Comparison of ENCODE assay signal across 8 cellular contexts in the genomic region with DNA sequence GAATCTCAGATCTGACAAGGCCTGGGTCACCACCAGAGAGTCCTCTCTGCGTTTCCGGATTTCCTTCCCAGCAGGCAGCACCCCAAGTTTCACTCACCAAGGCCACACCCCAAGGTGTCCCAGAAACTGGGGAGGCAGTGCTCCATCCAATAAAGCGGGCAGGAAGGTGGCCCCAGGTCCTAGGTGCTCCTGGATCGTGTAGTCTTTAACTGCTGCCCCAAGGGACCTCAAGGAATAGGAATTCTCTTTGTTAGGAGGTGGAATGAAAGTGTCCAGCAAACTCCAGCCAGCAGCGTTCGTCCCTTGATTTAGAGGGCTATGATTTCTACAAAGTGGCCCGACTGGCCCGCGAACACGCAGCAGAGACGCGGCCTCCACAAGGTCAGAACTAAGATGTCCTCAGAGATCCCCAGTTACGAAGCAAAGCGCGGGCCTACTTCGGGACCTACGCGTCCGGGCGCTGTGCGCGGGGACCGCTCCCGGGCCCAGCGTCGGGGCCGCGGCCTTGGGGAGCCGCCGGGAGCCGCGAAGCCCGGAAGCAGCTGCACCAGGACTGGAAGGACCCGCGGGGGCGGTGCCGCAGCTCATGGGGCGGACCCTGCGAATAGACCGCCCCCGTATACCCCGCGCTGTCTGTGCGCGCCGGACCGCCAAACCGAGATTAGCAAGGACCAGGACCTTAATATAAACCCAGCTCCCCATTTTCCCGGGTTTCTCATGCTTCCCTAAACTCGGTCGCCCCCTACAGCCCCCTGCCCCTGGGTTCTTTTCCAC. TPM values are rescaled to one million over a fixed set of nuclear protein-coding genes. Genes with fewer than 3 reads are reported as not detected.
DNase-seq lines count a peak whose midpoint lies in the region; ATAC-seq and FAIRE-seq lines count a peak whose summit lies in the region.

A gene with protein sequence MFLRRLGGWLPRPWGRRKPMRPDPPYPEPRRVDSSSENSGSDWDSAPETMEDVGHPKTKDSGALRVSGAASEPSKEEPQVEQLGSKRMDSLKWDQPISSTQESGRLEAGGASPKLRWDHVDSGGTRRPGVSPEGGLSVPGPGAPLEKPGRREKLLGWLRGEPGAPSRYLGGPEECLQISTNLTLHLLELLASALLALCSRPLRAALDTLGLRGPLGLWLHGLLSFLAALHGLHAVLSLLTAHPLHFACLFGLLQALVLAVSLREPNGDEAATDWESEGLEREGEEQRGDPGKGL (minus strand): TSS at position 555 of the 774 bp plus-strand sequence. CDS start 831 bp downstream, outside the sequence.

- no peaks in the 10 kb centered on the region for H3K9me3 ChIP-seq in NT2/D1 (ENCODE audit: insufficient read depth, low read length)
- H3K9me3 ChIP-seq in mesodermal cell (ENCODE audit: control insufficient read depth, low read length) = no peaks in the 10 kb centered on the region

- peak; percentile 96 for DNase-seq in 8988T
- DNase-seq in HTR-8/SVneo (ENCODE audit: insufficient read length, low spot score) = peak; percentile 85
- DNase-seq in NT2/D1 (ENCODE audit: low read depth, low spot score) = peak; percentile 68
- peak; percentile 40 for DNase-seq in activated CD8-positive, alpha-beta memory T cell treated with anti-CD3 and anti-CD28 coated beads, Interleukin-2, amount 50 U/mL, for 1 hour (ENCODE audit: extremely low read depth)
- DNase-seq in stimulated activated CD8-positive, alpha-beta memory T cell treated with anti-CD3 and anti-CD28 coated beads, Interleukin-2, amount 100 ng/mL, for 1 hour (ENCODE audit: low read depth in 2 of 2) = peak; percentile 58 to 64

- peak within 1 kb of the TSS; percentile 91 for H3K9ac ChIP-seq in NT2/D1 (ENCODE audit: insufficient read length, low read depth)

- in situ Hi-C loops in endometrial microvascular endothelial cells (cut with HindIII; ENCODE audit: inconsistent ontology term, low pct_unique_long_range_greater_than_20kb, low sequenced_read_pairs) = no loop called here

- peaks cover 11% of the 10 kb centered on the region for H3K4me1 ChIP-seq in NT2/D1 (ENCODE audit: insufficient read depth, insufficient read length)
- peaks cover 29% of the 10 kb centered on the region for H3K4me1 ChIP-seq in mesodermal cell (ENCODE audit: control insufficient read depth, insufficient read depth, low read length, poor library complexity, severe bottlenecking)

- WGBS in mesodermal cell (ENCODE audit: insufficient coverage in 2 of 2), 2 experiments = 1% methylated on average over 50 of the region's 51 CpGs

- H3K4me3 ChIP-seq in NT2/D1 (ENCODE audit: insufficient read length, low read depth) = peak within 1 kb of the TSS; percentile 75
- peak within 1 kb of the TSS; percentile 84 for H3K4me3 ChIP-seq in mesodermal cell (ENCODE audit: extremely low read depth, insufficient read depth, low read length, poor library complexity, severe bottlenecking)

- peaks cover 51% of the 10 kb centered on the region for H3K36me3 ChIP-seq in NT2/D1 (ENCODE audit: insufficient read depth, insufficient read length, low read length)
- peaks cover 48% of the 10 kb centered on the region for H3K36me3 ChIP-seq in mesodermal cell (ENCODE audit: control insufficient read depth, insufficient read depth, low read length)

- ATAC-seq in GM18861 (IDR thresholded peaks at IDR 0.05; ENCODE audit: unreplicated experiment) = peak; percentile 38

- no peak for FAIRE-seq in HTR-8/SVneo (lab: Jason Lieb, UNC)

- peak within 1 kb of the TSS; percentile 64 for H3K27ac ChIP-seq in mesodermal cell (ENCODE audit: low read depth, low read length, severe bottlenecking)

- H3K27me3 ChIP-seq in NT2/D1 (ENCODE audit: insufficient read depth, insufficient read length) = no peaks in the 10 kb centered on the region

RNA-seq across cellular contexts. Expression of the gene that starts here (rescaled TPM):
- 17.2 TPM for total RNA-seq in endometrial microvascular endothelial cells (ENCODE audit: inconsistent ontology term)
- 9.0 TPM for polyA plus RNA-seq in mesodermal cell (2013, experiment 1 of 2)
- polyA plus RNA-seq in mesodermal cell (2013, experiment 2 of 2) = 7.5 TPM

Comparison
In these comparisons a context has a peak if more than half of its experiments do, and no peak if none do; other contexts are left out.
1. Peak in every context shown above with its lines: DNase-seq, ATAC-seq, H3K4me3 ChIP-seq and H3K27ac ChIP-seq.
2. DNase-seq: peak in every context shown above with its lines; median percentile 96 in 8988T; 85 in HTR-8/SVneo; 68 in NT2/D1; 61 in stimulated activated CD8-positive, alpha-beta memory T cell treated with anti-CD3 and anti-CD28 coated beads, Interleukin-2, amount 100 ng/mL, for 1 hour; 40 in activated CD8-positive, alpha-beta memory T cell treated with anti-CD3 and anti-CD28 coated beads, Interleukin-2, amount 50 U/mL, for 1 hour.